Comparison of ENCODE assay signal across 1 cellular context in genomic region chr1:231576804-231577718, GRCh38.
A peak's percentile ranks its signal among the peaks of the same experiment; 100 is the strongest.
TF ChIP-seq lines count a peak whose summit lies in the region.

No MANE protein-coding gene starts in this region.

TF ChIP-seq in A549, 52 proteins besides CTCF, POLR2A, EP300 and RAD21 (continued from another document):
- TF ChIP-seq HOXB5 (CRISPR knock-in tag; IDR thresholded peaks at IDR 0.05): peak; percentile 64; the same call in 1 of the 2 replicates
- TF ChIP-seq RCOR1 (IDR thresholded peaks at IDR 0.05; ENCODE audit: low read depth, low read length): no peak
- TF ChIP-seq TP53 (CRISPR knock-in tag; IDR thresholded peaks at IDR 0.05): no peak
